ENCODE assay signal across 12 cellular contexts in genomic region chr13:99371956-99372355, GRCh38.
DNase-seq lines count a peak whose midpoint lies in the region; ATAC-seq, FAIRE-seq and TF ChIP-seq lines count a peak whose summit lies in the region.
"Had no signal": no experiment of that assay in that cellular context is flagged by ENCODE, and none has a peak within 500 bp of the region (broad histone marks: within the 10 kb centered on the region; RNA-seq: fewer than 3 reads in every experiment).

No MANE protein-coding gene starts in this region.

- no peak overlapping the region for H3K9ac ChIP-seq in OCI-LY1 (ENCODE audit: low read length)

- H3F3A ChIP-seq in OCI-LY1 (ENCODE audit: insufficient read depth, low read length) = peaks cover 8% of the 10 kb centered on the region; the same call in 1 of the 2 replicates

- no peak overlapping the region for H3K4me3 ChIP-seq in OCI-LY1 (ENCODE audit: low read depth, low read length, poor library complexity, severe bottlenecking)
- H3K4me3 ChIP-seq: GM12878, testis had no signal

- no peak for ATAC-seq in stimulated activated naive B cell treated with anti-CD40 and anti-IgM and Interleukin-4, amounts not matched to agents 10 μg/mL and 1 μg/mL and 100 μg/mL, for 72 hours (replicated peaks)
- ATAC-seq: GM12878 had no signal

- peak; percentile 55 to 59 for DNase-seq in activated CD4-positive, alpha-beta T cell treated with anti-CD3 and anti-CD28 coated beads, Interleukin-2, amount 50 U/mL, for 4 hours
- DNase-seq in effector CD4-positive, alpha-beta T cell = peak; percentile 65
- no peak for DNase-seq in stimulated activated naive B cell treated with anti-CD40 and anti-IgM and Interleukin-4, amounts not matched to agents 10 μg/mL and 1 μg/mL and 100 μg/mL, for 72 hours
- DNase-seq in GM12892 (ENCODE audit: insufficient read length) (no peak), dermis blood vessel endothelial cell (no peak), superior temporal gyrus (ENCODE audit: extremely low spot score) (no peak)
- DNase-seq: NCI-H2029 treated with DMSO at 0.1 percent for 48 hours, RPMI8226, testis had no signal

- no peak overlapping the region for H3K4me2 ChIP-seq in OCI-LY1 (ENCODE audit: low read length)

- peaks cover 4 to 5% of the 10 kb centered on the region in 2 donors for H3K9me3 Mint-ChIP-seq in stimulated activated naive B cell treated with anti-CD40 and anti-IgM and Interleukin-4, amounts not matched to agents 10 μg/mL and 1 μg/mL and 100 μg/mL, for 72 hours

- no peaks in the 10 kb centered on the region for H3K27me3 Mint-ChIP-seq in stimulated activated naive B cell treated with anti-CD40 and anti-IgM and Interleukin-4, amounts not matched to agents 10 μg/mL and 1 μg/mL and 100 μg/mL, for 72 hours

- TF ChIP-seq CTCF in OCI-LY1 (IDR thresholded peaks at IDR 0.05; ENCODE audit: low read length) = no peak

- peak overlapping the region; percentile 12 for H3K27ac ChIP-seq in OCI-LY1 (ENCODE audit: low read depth, low read length, poor library complexity, severe bottlenecking)
- H3K27ac ChIP-seq: testis had no signal

- peaks cover 21% of the 10 kb centered on the region for H3K79me2 ChIP-seq in OCI-LY1 (ENCODE audit: insufficient read depth, low read length)

- H3K27me3 ChIP-seq in OCI-LY1 (ENCODE audit: insufficient read depth, low read length) = no peaks in the 10 kb centered on the region
- H3K27me3 ChIP-seq: testis had no signal

- H3K27ac Mint-ChIP-seq in stimulated activated naive B cell treated with anti-CD40 and anti-IgM and Interleukin-4, amounts not matched to agents 10 μg/mL and 1 μg/mL and 100 μg/mL, for 72 hours = peak overlapping the region; percentile 91

- peaks cover 50 to 69% of the 10 kb centered on the region in 2 donors for H3K36me3 Mint-ChIP-seq in stimulated activated naive B cell treated with anti-CD40 and anti-IgM and Interleukin-4, amounts not matched to agents 10 μg/mL and 1 μg/mL and 100 μg/mL, for 72 hours

- no peaks in the 10 kb centered on the region for H4K20me1 ChIP-seq in OCI-LY1 (ENCODE audit: insufficient read depth, low read length)

- H3K9me3 ChIP-seq in OCI-LY1 (ENCODE audit: low read length) = no peaks in the 10 kb centered on the region
- H3K9me3 ChIP-seq: testis had no signal

- H3K4me1 Mint-ChIP-seq in stimulated activated naive B cell treated with anti-CD40 and anti-IgM and Interleukin-4, amounts not matched to agents 10 μg/mL and 1 μg/mL and 100 μg/mL, for 72 hours = peaks cover 56 to 81% of the 10 kb centered on the region in 2 donors

- H3K4me1 ChIP-seq in OCI-LY1 (ENCODE audit: insufficient read depth, low read length, severe bottlenecking) = peaks cover 67% of the 10 kb centered on the region
- H3K4me1 ChIP-seq: testis had no signal

- no peak overlapping the region for H3K4me3 Mint-ChIP-seq in stimulated activated naive B cell treated with anti-CD40 and anti-IgM and Interleukin-4, amounts not matched to agents 10 μg/mL and 1 μg/mL and 100 μg/mL, for 72 hours

- H2AFZ ChIP-seq in OCI-LY1 (ENCODE audit: low read length) = no peak overlapping the region

- H3K36me3 ChIP-seq in OCI-LY1 (ENCODE audit: insufficient read depth, low read length) = peaks cover 76% of the 10 kb centered on the region

- no peak for TF ChIP-seq POLR2A in GM12892 (IDR thresholded peaks at IDR 0.05; ENCODE audit: low read depth, low read length)

- H3K9me2 ChIP-seq in OCI-LY1 (ENCODE audit: low read depth, low read length) = no peaks in the 10 kb centered on the region

- FAIRE-seq in GM12892 (lab: Jason Lieb, UNC) = no peak
- FAIRE-seq: bronchial epithelial cell, GM12878 had no signal

Comparison
In these comparisons a context has a peak if more than half of its experiments do, and no peak if none do; other contexts are left out.
1. DNase-seq: peak in activated CD4-positive, alpha-beta T cell treated with anti-CD3 and anti-CD28 coated beads, Interleukin-2, amount 50 U/mL, for 4 hours (2 of 2) and effector CD4-positive, alpha-beta T cell (single experiment); none in stimulated activated naive B cell treated with anti-CD40 and anti-IgM and Interleukin-4, amounts not matched to agents 10 μg/mL and 1 μg/mL and 100 μg/mL, for 72 hours (single experiment), GM12892 (single experiment), dermis blood vessel endothelial cell (single experiment) and superior temporal gyrus (single experiment).